9 cellular contexts compared by ENCODE assay signal in the genomic region with DNA sequence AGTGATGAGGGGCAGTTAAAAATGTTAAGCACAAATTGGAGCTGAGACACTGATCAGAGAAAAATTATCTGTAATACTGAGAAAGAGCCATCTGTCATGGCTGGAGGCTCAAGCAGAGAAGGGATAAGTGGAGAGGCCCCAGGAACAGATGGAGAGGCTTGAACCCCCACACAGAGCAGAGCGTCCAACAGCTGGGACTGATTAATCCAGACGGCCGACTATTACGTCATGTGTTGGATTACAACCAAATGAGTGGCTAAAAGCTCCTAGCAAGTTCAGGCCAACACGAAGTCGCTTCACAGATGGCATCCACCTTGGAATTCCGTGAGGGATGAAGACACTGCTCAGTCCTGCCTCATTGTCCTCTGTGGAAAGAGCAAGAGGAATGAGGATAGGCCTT. TPM values are rescaled to one million over a fixed set of nuclear protein-coding genes. Genes with fewer than 3 reads are reported as not detected.
A peak's percentile ranks its signal among the peaks of the same experiment; 100 is the strongest.
DNase-seq lines count a peak whose midpoint lies in the region; ATAC-seq, FAIRE-seq and TF ChIP-seq lines count a peak whose summit lies in the region.
"Had no signal": no experiment of that assay in that cellular context is flagged by ENCODE, and none has a peak within 500 bp of the region (broad histone marks: within the 10 kb centered on the region; RNA-seq: fewer than 3 reads in every experiment).

No MANE protein-coding gene starts in this region.

- no peak overlapping the region for H3K4me2 ChIP-seq in A549

- peaks cover 9% of the 10 kb centered on the region; the same call in 2 of the 3 replicates for H3K4me1 ChIP-seq in A549
- no peaks in the 10 kb centered on the region for H3K4me1 ChIP-seq in testis

- H3K27ac Mint-ChIP-seq in CD14-positive monocyte, result no peak overlapping the region
- peak overlapping the region in 1 of 2 donors; percentile 17 for H3K27ac Mint-ChIP-seq in effector memory CD8-positive, alpha-beta T cell

- H3K36me3 ChIP-seq in WERI-Rb-1 (no peaks in the 10 kb centered on the region), testis (ENCODE audit: low read depth, missing control alignments) (no peaks in the 10 kb centered on the region)

- no peak for TF ChIP-seq POLR2A in A549 (IDR thresholded peaks at IDR 0.05; ENCODE audit: low read length)
- no peak for TF ChIP-seq POLR2A in testis (IDR thresholded peaks at IDR 0.05)

- POLR2A ChIA-PET in A549 (lab: Yijun Ruan, JAX), result no interaction called here

- DNase-seq in A549 (ENCODE audit: low read depth in 1 of 2, low spot score in 1 of 2) (no peak), H4 (ENCODE audit: low spot score) (peak; percentile 84), WERI-Rb-1 (peak; percentile 97), glomerular visceral epithelial cell (ENCODE audit: extremely low spot score) (peak; percentile 89), testis (no peak), NCI-H187 (lab: John Stamatoyannopoulos, UW) (no peak), CD14-positive monocyte (ENCODE audit: low spot score) (no peak)
- DNase-seq in effector memory CD8-positive, alpha-beta T cell, result no peak

- H3K27me3 ChIP-seq in WERI-Rb-1 (ENCODE audit: insufficient read depth, low read depth, severe bottlenecking), result no peaks in the 10 kb centered on the region
- H3K27me3 ChIP-seq in testis, result no peaks in the 10 kb centered on the region

- H3K9me3 ChIP-seq in A549 (no peaks in the 10 kb centered on the region), WERI-Rb-1 (ENCODE audit: severe bottlenecking) (no peaks in the 10 kb centered on the region), testis (no peaks in the 10 kb centered on the region)

- CTCF ChIA-PET in A549 (lab: Yijun Ruan, JAX), result interaction anchor here (1.2 kb wide), 1 partner anchor 110 kb away, joined by 3 read pairs; no protein-coding TSS in a partner anchor

- peak; percentile 67 for FAIRE-seq in A549 (lab: Jason Lieb, UNC)

- no peak for ATAC-seq in A549
- no peak for ATAC-seq in effector memory CD8-positive, alpha-beta T cell (replicated peaks)

- intact Hi-C loops in testis (cut with DNase I; ENCODE audit: low total_unique reads), result no loop called here
- intact Hi-C loops in CD14-positive monocyte (cut with micrococcal nuclease), result no loop called here

- H3K4me3 ChIP-seq in A549 (no peak overlapping the region), WERI-Rb-1 (ENCODE audit: low read depth, low read length) (no peak overlapping the region), testis (no peak overlapping the region)

- no peak for TF ChIP-seq EP300 in A549 (IDR thresholded peaks at IDR 0.05)

- H3K27me3 Mint-ChIP-seq in CD14-positive monocyte (ENCODE audit: low read depth in 3 of 3), result peaks cover 0 to 16% (median 0%) of the 10 kb centered on the region in 3 donors
- H3K27me3 Mint-ChIP-seq in effector memory CD8-positive, alpha-beta T cell, result no peaks in the 10 kb centered on the region

- H3K4me3 Mint-ChIP-seq in CD14-positive monocyte, result no peak overlapping the region
- no peak overlapping the region for H3K4me3 Mint-ChIP-seq in effector memory CD8-positive, alpha-beta T cell

- H3K4me1 Mint-ChIP-seq in CD14-positive monocyte, result no peaks in the 10 kb centered on the region
- no peaks in the 10 kb centered on the region for H3K4me1 Mint-ChIP-seq in effector memory CD8-positive, alpha-beta T cell (ENCODE audit: low read depth in 2 of 2)

- peaks cover 0 to 3% (median 0%) of the 10 kb centered on the region in 7 donors for H3K9me3 Mint-ChIP-seq in CD14-positive monocyte
- H3K9me3 Mint-ChIP-seq in effector memory CD8-positive, alpha-beta T cell, result no peaks in the 10 kb centered on the region

- WGBS in A549 (ENCODE audit: missing lambda C conversion rate), result 92% methylated on average over 7 of the region's 7 CpGs
- WGBS in testis, 2 donors, result 53 to 70% methylated on average over 7 of the region's 7 CpGs

- no peak for TF ChIP-seq RAD21 in A549 (conservative IDR thresholded peaks at IDR 0.05 in 1 of 2, IDR thresholded peaks at IDR 0.05 in 1 of 2)

- H3K27ac ChIP-seq in A549 (0 out of 6 replicates have a peak overlapping the region, but pooled peaks of 1 of the 2 experiments have one; percentile 36), WERI-Rb-1 (peak overlapping the region; percentile 92), testis (no peak overlapping the region)

- TF ChIP-seq CTCF in A549 (IDR thresholded peaks at IDR 0.05) (no peak), WERI-Rb-1 (IDR thresholded peaks at IDR 0.05; ENCODE audit: low read depth, low read length) (no peak), testis (IDR thresholded peaks at IDR 0.05) (no peak), CD14-positive monocyte (IDR thresholded peaks at IDR 0.05) (no peak)

- no peaks in the 10 kb centered on the region for H3K36me3 Mint-ChIP-seq in CD14-positive monocyte
- no peaks in the 10 kb centered on the region for H3K36me3 Mint-ChIP-seq in effector memory CD8-positive, alpha-beta T cell (ENCODE audit: insufficient read depth)

TF ChIP-seq in A549, 52 proteins besides CTCF, POLR2A, EP300 and RAD21:
- TF ChIP-seq SMC3 (IDR thresholded peaks at IDR 0.05) (no peak), SREBF2 (IDR thresholded peaks at IDR 0.05) (no peak), GATA3 (IDR thresholded peaks at IDR 0.05; ENCODE audit: borderline replicate concordance) (no peak), CBX2 (IDR thresholded peaks at IDR 0.05; ENCODE audit: borderline replicate concordance, low read depth) (no peak), PHF8 (IDR thresholded peaks at IDR 0.05; ENCODE audit: borderline replicate concordance, low read depth) (no peak), MAX (IDR thresholded peaks at IDR 0.05) (no peak), CHD4 (IDR thresholded peaks at IDR 0.05; ENCODE audit: borderline replicate concordance) (no peak), FOSB (CRISPR knock-in tag; IDR thresholded peaks at IDR 0.05) (no peak), MAZ (IDR thresholded peaks at IDR 0.05; ENCODE audit: borderline replicate concordance, low read depth, low read length) (no peak), ELK1 (IDR thresholded peaks at IDR 0.05; ENCODE audit: low read depth, low read length) (no peak), CBX8 (IDR thresholded peaks at IDR 0.05) (no peak), EHF (CRISPR knock-in tag; IDR thresholded peaks at IDR 0.05) (no peak), BCL3 (IDR thresholded peaks at IDR 0.05) (no peak), KDM5A (IDR thresholded peaks at IDR 0.05) (no peak), ZC3H11A (IDR thresholded peaks at IDR 0.05) (no peak), HOXB13 (CRISPR knock-in tag; IDR thresholded peaks at IDR 0.05; ENCODE audit: low read depth) (no peak)
- TF ChIP-seq, protein P1, sequence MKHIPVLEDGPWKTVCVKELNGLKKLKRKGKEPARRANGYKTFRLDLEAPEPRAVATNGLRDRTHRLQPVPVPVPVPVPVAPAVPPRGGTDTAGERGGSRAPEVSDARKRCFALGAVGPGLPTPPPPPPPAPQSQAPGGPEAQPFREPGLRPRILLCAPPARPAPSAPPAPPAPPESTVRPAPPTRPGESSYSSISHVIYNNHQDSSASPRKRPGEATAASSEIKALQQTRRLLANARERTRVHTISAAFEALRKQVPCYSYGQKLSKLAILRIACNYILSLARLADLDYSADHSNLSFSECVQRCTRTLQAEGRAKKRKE (CRISPR knock-in tag; IDR thresholded peaks at IDR 0.05; ENCODE audit: low read depth), result no peak
- TF ChIP-seq, protein P2, sequence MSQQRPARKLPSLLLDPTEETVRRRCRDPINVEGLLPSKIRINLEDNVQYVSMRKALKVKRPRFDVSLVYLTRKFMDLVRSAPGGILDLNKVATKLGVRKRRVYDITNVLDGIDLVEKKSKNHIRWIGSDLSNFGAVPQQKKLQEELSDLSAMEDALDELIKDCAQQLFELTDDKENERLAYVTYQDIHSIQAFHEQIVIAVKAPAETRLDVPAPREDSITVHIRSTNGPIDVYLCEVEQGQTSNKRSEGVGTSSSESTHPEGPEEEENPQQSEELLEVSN (IDR thresholded peaks at IDR 0.05; ENCODE audit: borderline replicate concordance, low read depth), result no peak
TF ChIP-seq in A549: peak in this region for 0.

RNA-seq across cellular contexts. Expression of gene ATXN3L, which starts 57.7 kb away (rescaled TPM):
- polyA plus RNA-seq in A549 (2011; rRNA removed) (not detected in 2 replicates), A549 (2017; fragmentation: RNase III; extraction: RNeasy Plus Mini Kit Qiagen cat#74134 plus additional on column Dnase treatment) (not detected in 3 replicates), testis (ENCODE audit: insufficient read depth, low read depth, low replicate concordance) (1.8 TPM), CD14-positive monocyte (not detected)
- polyA plus RNA-seq in A549 (2012; cell fraction: cytosol; rRNA removed), result not detected in 2 replicates
- not detected in 2 replicates for polyA plus RNA-seq in A549 (2012; cell fraction: nucleus; rRNA removed)
- not detected in 2 replicates for polyA minus RNA-seq in A549 (2011; rRNA and poly(A)+ RNA removed)
- total RNA-seq in H4 (2014; rRNA removed; shearing (Covaris generic)), result not detected in 2 replicates
- total RNA-seq in testis, result 1 to 10 TPM; 1.2 to 4.3 TPM
- total RNA-seq: pulmonary artery endothelial cell had no signal

Comparison
In these comparisons a context has a peak if more than half of its experiments do, and no peak if none do; other contexts are left out.
1. DNase-seq: peak in H4 (single experiment), WERI-Rb-1 (single experiment) and glomerular visceral epithelial cell (single experiment); none in A549 (0 of 2), testis (single experiment), NCI-H187 (0 of 2), CD14-positive monocyte (single experiment) and effector memory CD8-positive, alpha-beta T cell (0 of 3).